6 cellular contexts compared by ENCODE assay signal in genomic region chr16:1379863-1380174, GRCh38. TPM values are rescaled to one million over a fixed set of nuclear protein-coding genes. Genes with fewer than 3 reads are reported as not detected.
DNase-seq lines count a peak whose midpoint lies in the region; ATAC-seq and TF ChIP-seq lines count a peak whose summit lies in the region.

No MANE protein-coding gene starts in this region.

- H3K27ac ChIP-seq in left ventricle myocardium inferior (replicated peaks) (peak overlapping the region; percentile 86), esophagus (ENCODE audit: low read depth in 2 of 2, low read length in 1 of 2) (no peak overlapping the region), vagina (no peak overlapping the region)

- H3K9me3 ChIP-seq in left ventricle myocardium inferior (replicated peaks) (no peaks in the 10 kb centered on the region), esophagus (ENCODE audit: control insufficient read depth in 2 of 2, insufficient read depth in 1 of 2, low read depth in 1 of 2, low read length in 1 of 2) (no peaks in the 10 kb centered on the region), vagina (no peaks in the 10 kb centered on the region)

- TF ChIP-seq CTCF in left ventricle myocardium inferior (IDR thresholded peaks at IDR 0.05; ENCODE audit: borderline replicate concordance) (no peak), vagina (IDR thresholded peaks at IDR 0.05) (no peak)

- 23 to 28% methylated on average over 17 to 19 of the region's 19 CpGs for WGBS in esophagus, 2 donors

- H3K36me3 ChIP-seq in left ventricle myocardium inferior (peaks cover 28% of the 10 kb centered on the region), esophagus (ENCODE audit: control insufficient read depth in 2 of 2, insufficient read depth in 2 of 2, low read length in 1 of 2) (peaks cover 2 to 27% of the 10 kb centered on the region in 2 donors), vagina (peaks cover 0 to 28% of the 10 kb centered on the region in 2 donors)

- DNase-seq in left ventricle myocardium inferior (no peak), left ventricle myocardium superior (no peak), vagina (ENCODE audit: extremely low spot score in 2 of 2) (no peak), NCI-H1105 treated with DMSO at 0.1 percent for 48 hours (lab: John Stamatoyannopoulos, UW) (no peak), KBM-7 (no peak)

- no peaks in the 10 kb centered on the region for H3K27me3 ChIP-seq in left ventricle myocardium inferior (ENCODE audit: low read depth)
- H3K27me3 ChIP-seq in esophagus (ENCODE audit: control insufficient read depth in 1 of 2, insufficient read depth in 2 of 2, low read length in 2 of 2), result no peaks in the 10 kb centered on the region
- H3K27me3 ChIP-seq in vagina, result no peaks in the 10 kb centered on the region

- in situ Hi-C loops in KBM-7 (cut with MboI; ENCODE audit: low pct_unique_long_range_greater_than_20kb, low sequenced_read_pairs), result no loop called here

- H3K4me3 ChIP-seq in left ventricle myocardium inferior (peak overlapping the region; percentile 68), esophagus (ENCODE audit: low read depth in 1 of 2, low read length in 2 of 2) (peak overlapping the region; percentile 14 to 52), vagina (peak overlapping the region; percentile 48 to 64)

- ATAC-seq in left ventricle myocardium superior, result no peak

- peaks cover 20% of the 10 kb centered on the region for H3K4me1 ChIP-seq in left ventricle myocardium inferior
- H3K4me1 ChIP-seq in esophagus (ENCODE audit: control insufficient read depth in 2 of 2, insufficient read depth in 2 of 2, low read length in 1 of 2), result peaks cover 7 to 11% of the 10 kb centered on the region in 2 donors
- peaks cover 21% of the 10 kb centered on the region for H3K4me1 ChIP-seq in vagina

- intact Hi-C loops in left ventricle myocardium inferior (cut with micrococcal nuclease), result no loop called here
- intact Hi-C loops in left ventricle myocardium superior (cut with micrococcal nuclease), result no loop called here
- intact Hi-C loops in vagina (cut with DNase I), result no loop called here

- no peak for TF ChIP-seq POLR2A in vagina (IDR thresholded peaks at IDR 0.05)

RNA-seq across cellular contexts. Expression of gene GNPTG, which starts 28.1 kb away (rescaled TPM):
- 31.8 TPM for total RNA-seq in left ventricle myocardium inferior
- total RNA-seq in left ventricle myocardium superior, result 37.6 TPM
- 10 to 100 TPM; 33.6 to 39.1 TPM for polyA plus RNA-seq in esophagus
- total RNA-seq in vagina, result 63.3 TPM

RNA-seq across cellular contexts. Expression of gene TSR3, which starts 28.1 kb away (rescaled TPM):
- total RNA-seq in left ventricle myocardium inferior (54.9 TPM), left ventricle myocardium superior (55.9 TPM), vagina (60.6 TPM)
- polyA plus RNA-seq in esophagus, result 10 to 100 TPM; 31.4 to 53.0 TPM

RNA-seq across cellular contexts. Expression of gene UNKL, which starts 34.7 kb away (rescaled TPM):
- total RNA-seq in left ventricle myocardium inferior (13.4 TPM), left ventricle myocardium superior (16.4 TPM), vagina (32.9 TPM)
- polyA plus RNA-seq in esophagus, result 1 to 10 TPM; 5.4 to 8.1 TPM

RNA-seq across cellular contexts. Expression of gene UQCC4, which starts 40.7 kb away (rescaled TPM):
- 13.6 TPM for total RNA-seq in left ventricle myocardium inferior
- total RNA-seq in left ventricle myocardium superior, result 13.3 TPM
- polyA plus RNA-seq in esophagus, result 10 to 100 TPM; 11.6 to 24.6 TPM
- total RNA-seq in vagina, result 3.7 TPM

RNA-seq across cellular contexts. Expression of gene BAIAP3, which starts 46.4 kb away (rescaled TPM):
- total RNA-seq in left ventricle myocardium inferior, result 3.9 TPM
- 5.2 TPM for total RNA-seq in left ventricle myocardium superior
- polyA plus RNA-seq in esophagus, result 1 to 10 TPM; 1.2 to 2.7 TPM
- 4.2 TPM for total RNA-seq in vagina
